Comparison of ENCODE assay signal across 8 cellular contexts in the genomic region with DNA sequence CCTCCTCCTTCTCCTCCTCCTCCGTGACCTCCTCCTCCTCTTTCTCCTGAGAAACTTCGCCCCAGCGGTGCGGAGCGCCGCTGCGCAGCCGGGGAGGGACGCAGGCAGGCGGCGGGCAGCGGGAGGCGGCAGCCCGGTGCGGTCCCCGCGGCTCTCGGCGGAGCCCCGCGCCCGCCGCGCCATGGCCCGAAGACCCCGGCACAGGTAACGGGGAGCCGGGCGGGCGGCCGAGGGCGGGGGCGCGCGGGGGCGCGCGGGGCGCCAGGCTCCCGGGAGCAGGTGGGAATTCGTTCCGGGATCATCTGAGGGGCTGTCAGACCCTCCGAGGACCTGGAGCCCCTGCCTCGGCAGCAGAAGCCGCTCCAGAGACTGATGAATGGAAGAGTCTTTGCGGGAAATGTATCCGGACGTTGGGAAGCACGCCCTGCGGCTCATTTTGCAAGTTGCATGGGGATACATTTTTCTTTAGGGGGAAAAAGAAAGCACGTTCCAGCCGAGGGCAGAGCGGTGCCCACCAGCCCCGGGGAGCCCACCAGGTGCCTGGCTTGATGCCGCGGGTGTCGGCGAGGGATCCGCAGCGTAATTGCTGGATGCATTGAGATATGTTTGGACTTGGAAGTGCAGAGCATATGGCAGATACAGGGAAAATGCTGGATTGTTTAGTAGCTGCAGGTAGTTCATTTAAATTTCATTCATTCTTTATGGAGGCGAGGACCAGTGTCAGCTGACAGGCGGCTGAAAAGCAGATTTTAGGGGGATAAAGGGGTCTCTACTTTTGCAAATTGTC. TPM values are rescaled to one million over a fixed set of nuclear protein-coding genes. Genes with fewer than 3 reads are reported as not detected.
DNase-seq lines count a peak whose midpoint lies in the region; ATAC-seq and TF ChIP-seq lines count a peak whose summit lies in the region.

No MANE protein-coding gene starts in this region.

- peaks cover 19% of the 10 kb centered on the region for H3K36me3 Mint-ChIP-seq in activated CD4-positive, alpha-beta memory T cell treated with anti-CD3 and anti-CD28 coated beads, Interleukin-2, amount 10 ng/mL, durations not matched to agents 7 days and 5 days (ENCODE audit: low read depth)
- no peaks in the 10 kb centered on the region for H3K36me3 Mint-ChIP-seq in progenitor cell of endocrine pancreas (ENCODE audit: insufficient read depth)

- H3K27me3 ChIP-seq in gastroesophageal sphincter, result peaks cover 46% of the 10 kb centered on the region

- H3K4me3 ChIP-seq in LNCaP clone FGC (ENCODE audit: low read depth, low read length) (peak overlapping the region; percentile 52), gastroesophageal sphincter (peak overlapping the region; percentile 25 to 62)

- peak overlapping the region; percentile 86 for H3K4me3 Mint-ChIP-seq in activated CD4-positive, alpha-beta memory T cell treated with anti-CD3 and anti-CD28 coated beads, Interleukin-2, amount 10 ng/mL, durations not matched to agents 7 days and 5 days
- peak overlapping the region; percentile 85 for H3K4me3 Mint-ChIP-seq in progenitor cell of endocrine pancreas (ENCODE audit: low read depth)

- H3K4me1 ChIP-seq in gastroesophageal sphincter, result peaks cover 0 to 36% (median 23%) of the 10 kb centered on the region in 3 donors

- POLR2A ChIA-PET in activated CD4-positive, alpha-beta memory T cell treated with anti-CD3 and anti-CD28 coated beads, Interleukin-2, amount 10 ng/mL, durations not matched to agents 7 days and 5 days (lab: Charles Lee), result interaction anchor here (0.6 to 5.7 kb wide), 38 partner anchors 10 to 1108 kb away, joined by 3 to 75 read pairs (median 4); a partner anchor contains a TSS

- peaks cover 37% of the 10 kb centered on the region for H3K4me1 Mint-ChIP-seq in activated CD4-positive, alpha-beta memory T cell treated with anti-CD3 and anti-CD28 coated beads, Interleukin-2, amount 10 ng/mL, durations not matched to agents 7 days and 5 days
- H3K4me1 Mint-ChIP-seq in progenitor cell of endocrine pancreas (ENCODE audit: low read depth), result peaks cover 14% of the 10 kb centered on the region

- ATAC-seq in gastroesophageal sphincter (no peak), GM19455 (IDR thresholded peaks at IDR 0.05; ENCODE audit: unreplicated experiment) (no peak), HG03039 (IDR thresholded peaks at IDR 0.05; ENCODE audit: unreplicated experiment) (no peak)

- 0% methylated on average over 8 to 9 of the region's 62 CpGs for WGBS in gastroesophageal sphincter (ENCODE audit: low coverage in 1 of 2), 2 donors

- H3K27ac ChIP-seq in gastroesophageal sphincter, result no peak overlapping the region

- H3K27me3 Mint-ChIP-seq in activated CD4-positive, alpha-beta memory T cell treated with anti-CD3 and anti-CD28 coated beads, Interleukin-2, amount 10 ng/mL, durations not matched to agents 7 days and 5 days, result no peaks in the 10 kb centered on the region
- H3K27me3 Mint-ChIP-seq in progenitor cell of endocrine pancreas, result peaks cover 50% of the 10 kb centered on the region

- H3K36me3 ChIP-seq in gastroesophageal sphincter, result no peaks in the 10 kb centered on the region

- CTCF ChIA-PET in activated CD4-positive, alpha-beta memory T cell treated with anti-CD3 and anti-CD28 coated beads, Interleukin-2, amount 10 ng/mL, durations not matched to agents 7 days and 5 days (lab: Charles Lee), result interaction anchor here (1.2 to 4.3 kb wide), 10 partner anchors 9 to 177 kb away, joined by 3 to 29 read pairs (median 8); a partner anchor contains a TSS

- H3K9me3 Mint-ChIP-seq in activated CD4-positive, alpha-beta memory T cell treated with anti-CD3 and anti-CD28 coated beads, Interleukin-2, amount 10 ng/mL, durations not matched to agents 7 days and 5 days, result no peaks in the 10 kb centered on the region
- peaks cover 2% of the 10 kb centered on the region for H3K9me3 Mint-ChIP-seq in progenitor cell of endocrine pancreas (ENCODE audit: low read depth)

- TF ChIP-seq CTCF in LNCaP clone FGC (IDR thresholded peaks at IDR 0.05; ENCODE audit: control insufficient read depth, extremely low read depth, insufficient read depth) (no peak), gastroesophageal sphincter (IDR thresholded peaks at IDR 0.05) (no peak), progenitor cell of endocrine pancreas (IDR thresholded peaks at IDR 0.05; ENCODE audit: unreplicated experiment) (no peak)

- peak; percentile 46 for DNase-seq in NCI-H1092 treated with DMSO at 0.1 percent for 48 hours (lab: John Stamatoyannopoulos, UW)
- DNase-seq in NCI-H1092 (lab: John Stamatoyannopoulos, UW), result no peak
- no peak for DNase-seq in LNCaP clone FGC (ENCODE audit: low read depth)
- DNase-seq in activated CD4-positive, alpha-beta memory T cell treated with anti-CD3 and anti-CD28 coated beads, Interleukin-2, amount 10 ng/mL, durations not matched to agents 7 days and 5 days, result peak; percentile 28
- no peak for DNase-seq in progenitor cell of endocrine pancreas (ENCODE audit: low spot score, unreplicated experiment)

- no peak for TF ChIP-seq POLR2A in gastroesophageal sphincter (IDR thresholded peaks at IDR 0.05)

- H3K27ac Mint-ChIP-seq in activated CD4-positive, alpha-beta memory T cell treated with anti-CD3 and anti-CD28 coated beads, Interleukin-2, amount 10 ng/mL, durations not matched to agents 7 days and 5 days, result peak overlapping the region; percentile 93
- H3K27ac Mint-ChIP-seq in progenitor cell of endocrine pancreas, result peak overlapping the region; percentile 83

- TF ChIP-seq EP300 in gastroesophageal sphincter (IDR thresholded peaks at IDR 0.05), result no peak

- no peaks in the 10 kb centered on the region for H3K9me3 ChIP-seq in gastroesophageal sphincter

RNA-seq across cellular contexts. Expression of a gene that starts 0.4 kb away (rescaled TPM):
- 10 to 100 TPM; 27.7 to 30.3 TPM for total RNA-seq in activated CD4-positive, alpha-beta memory T cell treated with anti-CD3 and anti-CD28 coated beads, Interleukin-2, amount 10 ng/mL, durations not matched to agents 7 days and 5 days
- total RNA-seq in gastroesophageal sphincter (1 to 10 TPM in 1 of 4 donors, under 1 TPM in 2, not detected in 1; 0.13 to 1.2 (median 0.93) TPM), progenitor cell of endocrine pancreas (4.6 and 5.6 TPM in 2 replicates)

Comparison
In these comparisons a context has a peak if more than half of its experiments do, and no peak if none do; other contexts are left out.
1. DNase-seq: peak in NCI-H1092 treated with DMSO at 0.1 percent for 48 hours (single experiment) and activated CD4-positive, alpha-beta memory T cell treated with anti-CD3 and anti-CD28 coated beads, Interleukin-2, amount 10 ng/mL, durations not matched to agents 7 days and 5 days (single experiment); none in NCI-H1092 (single experiment), LNCaP clone FGC (single experiment) and progenitor cell of endocrine pancreas (single experiment).